Comparison of ENCODE assay signal across 21 cellular contexts in the genomic region with DNA sequence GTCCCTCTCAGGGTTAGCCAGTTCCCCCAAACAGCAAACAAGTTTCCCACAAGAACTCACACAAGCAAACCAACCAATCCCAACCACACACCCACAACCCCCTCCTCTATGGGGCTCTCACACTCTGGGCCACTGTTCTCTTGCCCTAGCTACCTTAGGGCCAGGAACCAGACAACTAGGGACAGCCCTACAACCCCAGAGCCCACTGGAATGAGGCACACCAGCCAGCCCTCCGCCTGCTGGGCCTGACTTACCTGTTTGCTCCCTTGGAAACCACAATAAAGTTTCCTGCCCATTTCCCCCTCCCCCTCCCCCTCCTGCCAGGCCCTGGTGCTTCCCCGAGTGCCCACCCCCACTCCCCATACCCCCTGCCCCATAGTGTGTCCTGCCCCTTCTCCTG.
"Had no signal": no experiment of that assay in that cellular context is flagged by ENCODE, and none has a peak within 500 bp of the region (broad histone marks: within the 10 kb centered on the region; RNA-seq: fewer than 3 reads in every experiment).

No MANE protein-coding gene starts in this region.

- H3K36me3 Mint-ChIP-seq: activated CD4-positive, alpha-beta memory T cell treated with anti-CD3 and anti-CD28 coated beads for 36 hours; brain had no signal

- H3K4me3 Mint-ChIP-seq: activated CD4-positive, alpha-beta memory T cell treated with anti-CD3 and anti-CD28 coated beads for 36 hours; activated CD4-positive, alpha-beta T cell treated with anti-CD3 and anti-CD28 coated beads, Interleukin-2, amount 10 ng/mL, durations not matched to agents 7 days and 5 days; activated naive CD8-positive, alpha-beta T cell treated with anti-CD3 and anti-CD28 coated beads, Interleukin-2, amount 50 U/mL, for 24 hours; activated T-cell treated with anti-CD3 and anti-CD28 coated beads, Interleukin-2, amount 50 U/mL, for 4 hours; T-helper 17 cell; WTC11 had no signal

- H3K4me1 ChIP-seq: ascending aorta had no signal

- H3K9me3 Mint-ChIP-seq: activated CD4-positive, alpha-beta memory T cell treated with anti-CD3 and anti-CD28 coated beads for 36 hours; activated CD4-positive, alpha-beta T cell treated with anti-CD3 and anti-CD28 coated beads, Interleukin-2, amount 10 ng/mL, durations not matched to agents 7 days and 5 days had no signal

- H3K9me3 ChIP-seq: ascending aorta had no signal

- H3K27me3 ChIP-seq: ascending aorta had no signal

- DNase-seq: activated CD4-positive, alpha-beta memory T cell treated with anti-CD3 and anti-CD28 coated beads for 36 hours; activated CD4-positive, alpha-beta T cell treated with anti-CD3 and anti-CD28 coated beads, Interleukin-2, amount 10 ng/mL, durations not matched to agents 7 days and 5 days; activated CD4-positive, CD25-positive, alpha-beta regulatory T cell treated with anti-CD3 and anti-CD28 coated beads, Interleukin-2, amount 50 U/mL, for 72 hours; activated effector memory CD4-positive, alpha-beta T cell treated with anti-CD3 and anti-CD28 coated beads, Interleukin-2, amount 50 U/mL, for 16 hours; activated naive CD4-positive, alpha-beta T cell treated with Interleukin-2 at 50 U/mL for 16 hours; activated naive CD8-positive, alpha-beta T cell treated with anti-CD3 and anti-CD28 coated beads, Interleukin-2, amount 50 U/mL, for 24 hours; activated T-cell treated with anti-CD3 and anti-CD28 coated beads, Interleukin-2, amount 50 U/mL, for 4 hours; amniotic stem cell; KG1; NCI-H1092; NCI-H1417; NCI-H2029; NCI-H524; PC-3; SHP77 treated with DMSO at 0.1 percent for 48 hours; T-helper 17 cell; T-helper 9 cell had no signal

- H3K36me3 ChIP-seq: ascending aorta had no signal

- H3K27ac Mint-ChIP-seq: activated CD4-positive, alpha-beta memory T cell treated with anti-CD3 and anti-CD28 coated beads for 36 hours; activated CD4-positive, alpha-beta T cell treated with anti-CD3 and anti-CD28 coated beads, Interleukin-2, amount 10 ng/mL, durations not matched to agents 7 days and 5 days; activated naive CD4-positive, alpha-beta T cell treated with anti-CD3 and anti-CD28 coated beads, Interleukin-2, amount 50 U/mL, for 72 hours; activated naive CD8-positive, alpha-beta T cell treated with anti-CD3 and anti-CD28 coated beads, Interleukin-2, amount 50 U/mL, for 24 hours; T-helper 17 cell; WTC11 had no signal

- H3K4me1 Mint-ChIP-seq: activated naive CD8-positive, alpha-beta T cell treated with anti-CD3 and anti-CD28 coated beads, Interleukin-2, amount 50 U/mL, for 24 hours; T-helper 17 cell had no signal

- H3K4me3 ChIP-seq: ascending aorta had no signal

- H3K27ac ChIP-seq: ascending aorta had no signal
